ENCODE assay signal across 1 cellular context in genomic region chr15:56972426-56972825, GRCh38.
TF ChIP-seq lines count a peak whose summit lies in the region.

No MANE protein-coding gene starts in this region.

TF ChIP-seq in K562, 482 proteins besides CTCF, POLR2A, EP300 and RAD21 (continued from another document):
- TF ChIP-seq ZNF354B (CRISPR knock-in tag; IDR thresholded peaks at IDR 0.05), result no peak
- no peak for TF ChIP-seq ZFP91 (CRISPR knock-in tag; IDR thresholded peaks at IDR 0.05)
- no peak for TF ChIP-seq ELK1 (CRISPR knock-in tag; IDR thresholded peaks at IDR 0.05)
- TF ChIP-seq SRSF1 (IDR thresholded peaks at IDR 0.05; ENCODE audit: low read depth, low read length), result no peak
- no peak for TF ChIP-seq ZNF143 (CRISPR knock-in tag; IDR thresholded peaks at IDR 0.05)
- no peak for TF ChIP-seq TAF7 (tag; IDR thresholded peaks at IDR 0.05)
- TF ChIP-seq TAL1 (IDR thresholded peaks at IDR 0.05), result peak; percentile 42
- no peak for TF ChIP-seq ZSCAN29 (IDR thresholded peaks at IDR 0.05)
